In genomic region chr17:17502741-17503565, GRCh38 we compare ENCODE assay signal across 16 cellular contexts. TPM values are rescaled to one million over a fixed set of nuclear protein-coding genes. Genes with fewer than 3 reads are reported as not detected.
"Had no signal": no experiment of that assay in that cellular context is flagged by ENCODE, and none has a peak within 500 bp of the region (broad histone marks: within the 10 kb centered on the region; RNA-seq: fewer than 3 reads in every experiment).

No MANE protein-coding gene starts in this region.

- H3K4me3 Mint-ChIP-seq: activated T-helper 1 cell treated with anti-CD3 and anti-CD28 coated beads, Interleukin-12 subunit alpha, Interleukin-12 subunit beta, Interleukin-2, Interleukin-4 antibody, amounts not matched to agents 30 ng/mL and 10 ng/mL and 1 ng/mL, durations not matched to agents 14 hours and 24 hours and 36 hours; immature natural killer cell; naive thymus-derived CD4-positive, alpha-beta T cell; type B pancreatic cell had no signal

- H3K9me3 ChIP-seq: esophagus muscularis mucosa, right atrium auricular region had no signal

- H3K4me3 ChIP-seq: coronary artery, esophagus muscularis mucosa, right atrium auricular region, SK-N-MC had no signal

- H3K9me3 Mint-ChIP-seq: activated T-helper 1 cell treated with anti-CD3 and anti-CD28 coated beads, Interleukin-12 subunit alpha, Interleukin-12 subunit beta, Interleukin-2, Interleukin-4 antibody, amounts not matched to agents 30 ng/mL and 10 ng/mL and 1 ng/mL, durations not matched to agents 14 hours and 24 hours and 36 hours; immature natural killer cell; naive thymus-derived CD4-positive, alpha-beta T cell; type B pancreatic cell had no signal

- H3K27ac ChIP-seq: coronary artery, esophagus muscularis mucosa, SK-N-MC had no signal

- H3K27me3 ChIP-seq: esophagus muscularis mucosa, right atrium auricular region had no signal

- DNase-seq: activated naive CD4-positive, alpha-beta T cell; central memory CD4-positive, alpha-beta T cell; effector CD4-positive, alpha-beta T cell; immature natural killer cell; mammary epithelial cell; naive thymus-derived CD4-positive, alpha-beta T cell; stimulated activated CD4-positive, alpha-beta T cell treated with anti-CD3 and anti-CD28 coated beads, Interleukin-4, amount 100 ng/mL, for 24 hours; stimulated activated naive CD8-positive, alpha-beta T cell treated with anti-CD3 and anti-CD28 coated beads, Interleukin-15, Interleukin-2, amounts not matched to agents 100 U/mL and 50 U/mL, for 24 hours; T-helper 9 cell had no signal

- ATAC-seq: activated CD4-positive, CD25-positive, alpha-beta regulatory T cell treated with anti-CD3 and anti-CD28 coated beads, Interleukin-2, amount 50 U/mL, for 24 hours; naive thymus-derived CD4-positive, alpha-beta T cell; stimulated activated naive CD8-positive, alpha-beta T cell treated with anti-CD3 and anti-CD28 coated beads, Interleukin-15, Interleukin-2, amounts not matched to agents 100 U/mL and 50 U/mL, for 24 hours had no signal

- H3K36me3 ChIP-seq: right atrium auricular region had no signal

- H3K4me1 Mint-ChIP-seq: immature natural killer cell had no signal

- H3K36me3 Mint-ChIP-seq: immature natural killer cell; naive thymus-derived CD4-positive, alpha-beta T cell; type B pancreatic cell had no signal

- H3K27ac Mint-ChIP-seq: activated T-helper 1 cell treated with anti-CD3 and anti-CD28 coated beads, Interleukin-12 subunit alpha, Interleukin-12 subunit beta, Interleukin-2, Interleukin-4 antibody, amounts not matched to agents 30 ng/mL and 10 ng/mL and 1 ng/mL, durations not matched to agents 14 hours and 24 hours and 36 hours; type B pancreatic cell had no signal

RNA-seq across cellular contexts. Expression of gene RASD1, which starts 6.8 kb away (rescaled TPM):
- polyA plus RNA-seq: mammary epithelial cell; naive thymus-derived CD4-positive, alpha-beta T cell had no signal
